Comparison of ENCODE assay signal across 1 cellular context in the genomic region with DNA sequence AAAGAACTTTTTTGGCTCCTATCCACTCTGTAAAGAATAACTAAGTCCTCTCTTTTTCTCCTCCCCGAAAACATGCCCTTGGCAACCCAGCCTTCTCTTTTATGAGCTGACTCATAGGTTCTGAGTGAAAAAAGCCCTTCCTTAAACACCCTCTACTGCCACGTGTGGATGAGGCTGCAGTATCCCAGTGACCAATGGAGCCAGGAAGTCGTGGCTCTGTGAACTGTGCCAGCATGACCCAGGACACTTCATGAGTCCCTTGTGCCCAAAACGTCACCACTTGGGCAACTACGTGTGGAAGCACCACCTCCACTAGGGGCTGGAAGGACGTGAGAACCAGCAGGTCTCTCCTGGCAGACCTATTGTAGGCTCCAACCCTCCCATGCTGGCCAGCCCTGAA.
TF ChIP-seq lines count a peak whose summit lies in the region.

No MANE protein-coding gene starts in this region.

TF ChIP-seq in H1, 55 proteins besides CTCF, POLR2A, EP300 and RAD21 (continued from another document):
- TF ChIP-seq, protein P1, sequence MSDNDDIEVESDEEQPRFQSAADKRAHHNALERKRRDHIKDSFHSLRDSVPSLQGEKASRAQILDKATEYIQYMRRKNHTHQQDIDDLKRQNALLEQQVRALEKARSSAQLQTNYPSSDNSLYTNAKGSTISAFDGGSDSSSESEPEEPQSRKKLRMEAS (IDR thresholded peaks at IDR 0.05) = no peak
- TF ChIP-seq CREB1 (IDR thresholded peaks at IDR 0.05) = no peak
- no peak for TF ChIP-seq GABPA (IDR thresholded peaks at IDR 0.05; ENCODE audit: borderline replicate concordance, insufficient read depth, low read length)
- TF ChIP-seq, protein P2, sequence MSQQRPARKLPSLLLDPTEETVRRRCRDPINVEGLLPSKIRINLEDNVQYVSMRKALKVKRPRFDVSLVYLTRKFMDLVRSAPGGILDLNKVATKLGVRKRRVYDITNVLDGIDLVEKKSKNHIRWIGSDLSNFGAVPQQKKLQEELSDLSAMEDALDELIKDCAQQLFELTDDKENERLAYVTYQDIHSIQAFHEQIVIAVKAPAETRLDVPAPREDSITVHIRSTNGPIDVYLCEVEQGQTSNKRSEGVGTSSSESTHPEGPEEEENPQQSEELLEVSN (IDR thresholded peaks at IDR 0.05) = no peak
- no peak for TF ChIP-seq SRF (IDR thresholded peaks at IDR 0.05; ENCODE audit: low read depth, low read length)
- TF ChIP-seq SIRT6 (IDR thresholded peaks at IDR 0.05; ENCODE audit: low read length) = no peak
- no peak for TF ChIP-seq SP1 (IDR thresholded peaks at IDR 0.05; ENCODE audit: low read depth, low read length)
- no peak for TF ChIP-seq CBX8 (IDR thresholded peaks at IDR 0.05; ENCODE audit: borderline replicate concordance, low read depth, low read length)
- no peak for TF ChIP-seq JUN (IDR thresholded peaks at IDR 0.05; ENCODE audit: low read depth, low read length)
- no peak for TF ChIP-seq CHD2 (IDR thresholded peaks at IDR 0.05; ENCODE audit: low read length)
